In the genomic region with DNA sequence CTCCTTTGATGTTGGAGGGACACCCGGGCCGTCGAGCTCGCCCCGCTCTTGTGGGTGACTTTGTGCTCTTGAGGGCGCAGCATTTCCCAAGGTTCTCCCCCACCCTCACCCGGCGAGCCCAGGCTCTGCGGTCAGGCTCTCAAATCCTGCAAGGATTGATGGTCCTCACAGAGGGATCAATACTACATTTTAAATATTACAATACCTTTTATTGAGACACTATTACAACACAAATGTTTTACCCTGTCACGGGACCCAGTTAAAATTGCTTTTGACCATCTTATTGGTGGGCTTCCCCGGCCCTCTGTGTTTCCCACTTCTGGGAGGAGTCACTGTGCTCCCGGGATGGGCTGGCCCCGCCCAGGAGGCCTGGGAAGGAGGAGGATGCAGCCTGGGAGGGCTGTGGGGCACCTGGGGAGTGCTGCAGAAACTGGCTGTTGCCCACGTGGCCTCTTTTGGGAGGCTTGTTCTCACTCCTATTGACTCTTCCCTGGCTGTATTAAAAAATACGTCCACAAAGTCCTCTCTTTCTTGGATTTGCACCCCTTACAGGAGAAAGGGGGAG, we compare ENCODE assay signal across 8 cellular contexts.
DNase-seq lines count a peak whose midpoint lies in the region; ATAC-seq, FAIRE-seq and TF ChIP-seq lines count a peak whose summit lies in the region.

No MANE protein-coding gene starts in this region.

- CTCF ChIA-PET in WTC11 (lab: Charles Lee), result interaction anchor here (1.6 kb wide), 1 partner anchor 41 kb away, joined by 5 read pairs; no protein-coding TSS in a partner anchor

- 36% methylated on average over 15 of the region's 15 CpGs for WGBS in hepatocyte (ENCODE audit: low lambda C conversion rate, missing lambda C conversion rate)

- peak overlapping the region; percentile 83 for H3K4me2 ChIP-seq in hepatocyte

- no peak for TF ChIP-seq CTCF in WTC11 (IDR thresholded peaks at IDR 0.05)
- no peak for TF ChIP-seq CTCF in hepatocyte (IDR thresholded peaks at IDR 0.05; ENCODE audit: poor library complexity)

- peak overlapping the region; percentile 78 for H3K4me3 Mint-ChIP-seq in WTC11

- H3K9me3 ChIP-seq in hepatocyte (ENCODE audit: low read depth) (no peaks in the 10 kb centered on the region), skeletal muscle tissue (ENCODE audit: control insufficient read depth in 3 of 3, low read length in 3 of 3) (no peaks in the 10 kb centered on the region)

- peaks cover 47% of the 10 kb centered on the region for H3K4me1 Mint-ChIP-seq in WTC11

- H3K9ac ChIP-seq in skeletal muscle tissue (ENCODE audit: low read depth in 1 of 3, low read length in 3 of 3), result peak overlapping the region; percentile 39 to 80 (median 76)

- H3K4me3 ChIP-seq in hepatocyte, result peak overlapping the region; percentile 57
- peak overlapping the region; percentile 44 to 77 (median 74) for H3K4me3 ChIP-seq in skeletal muscle tissue (ENCODE audit: low read length in 3 of 3)

- POLR2A ChIA-PET in WTC11 (lab: Charles Lee), result interaction anchor here (1.3 kb wide), 1 partner anchor 87 kb away, joined by 3 read pairs; no protein-coding TSS in a partner anchor

- H3K36me3 Mint-ChIP-seq in WTC11, result peaks cover 3% of the 10 kb centered on the region; the same call in 1 of the 2 replicates

- FAIRE-seq in GM12892 (lab: Jason Lieb, UNC), result no peak

- H3K36me3 ChIP-seq in hepatocyte (replicated peaks; ENCODE audit: insufficient read depth, low read depth) (no peaks in the 10 kb centered on the region), skeletal muscle tissue (ENCODE audit: control insufficient read depth in 3 of 3, insufficient read depth in 3 of 3, low read length in 3 of 3) (no peaks in the 10 kb centered on the region)

- H3K27ac Mint-ChIP-seq in WTC11, result peak overlapping the region; percentile 98

- peak; percentile 88 for ATAC-seq in WTC11

- no peaks in the 10 kb centered on the region for H3K79me2 ChIP-seq in hepatocyte

- no peak for TF ChIP-seq POLR2A in GM12892 (IDR thresholded peaks at IDR 0.05; ENCODE audit: low read depth, low read length)

- peaks cover 16% of the 10 kb centered on the region for H3K27me3 Mint-ChIP-seq in WTC11 (ENCODE audit: low read depth)

- peak overlapping the region; percentile 76 for H3K27ac ChIP-seq in hepatocyte
- H3K27ac ChIP-seq in skeletal muscle tissue (ENCODE audit: low read depth, low read length), result peak overlapping the region; percentile 79

- H2AFZ ChIP-seq in hepatocyte, result peak overlapping the region; percentile 98

- peaks cover 5% of the 10 kb centered on the region for H3K4me1 ChIP-seq in hepatocyte (ENCODE audit: insufficient read depth)
- peaks cover 4 to 11% (median 6%) of the 10 kb centered on the region in 3 donors for H3K4me1 ChIP-seq in skeletal muscle tissue (ENCODE audit: control insufficient read depth in 3 of 3, insufficient read depth in 3 of 3, low read length in 3 of 3)

- H4K20me1 ChIP-seq in hepatocyte (ENCODE audit: insufficient read depth, poor library complexity, severe bottlenecking), result no peaks in the 10 kb centered on the region

- DNase-seq in GM12892 (ENCODE audit: insufficient read length) (peak; percentile 14), WTC11 (ENCODE audit: low spot score) (peak; percentile 78), hepatocyte (ENCODE audit: low spot score) (peak; percentile 54), NOMO-1 (lab: John Stamatoyannopoulos, UW; ENCODE audit: unreplicated experiment in 2 of 2) (no peak), OCI-M2 (lab: John Stamatoyannopoulos, UW; ENCODE audit: unreplicated experiment) (no peak), kidney tubule cell (ENCODE audit: low spot score) (no peak), NCI-H2107 treated with DMSO at 0.1 percent for 48 hours (lab: John Stamatoyannopoulos, UW; ENCODE audit: unreplicated experiment) (no peak)

- no peaks in the 10 kb centered on the region for H3K9me3 Mint-ChIP-seq in WTC11

- no peaks in the 10 kb centered on the region for H3K9me2 ChIP-seq in hepatocyte (replicated peaks; ENCODE audit: insufficient read depth)

- H3K27me3 ChIP-seq in hepatocyte, result peaks cover 11% of the 10 kb centered on the region
- peaks cover 0 to 4% (median 4%) of the 10 kb centered on the region in 3 donors for H3K27me3 ChIP-seq in skeletal muscle tissue (ENCODE audit: control insufficient read depth in 3 of 3, insufficient read depth in 3 of 3, low read length in 3 of 3)

TF ChIP-seq in WTC11, 78 proteins besides CTCF, POLR2A, EP300 and RAD21:
- TF ChIP-seq SP1 (CRISPR knock-in tag; conservative IDR thresholded peaks at IDR 0.05) (peak; percentile 51), ZNF263 (CRISPR knock-in tag; IDR thresholded peaks at IDR 0.05; ENCODE audit: low read depth) (peak; percentile 88; the same call in 1 of the 2 replicates)
- TF ChIP-seq, protein P1, sequence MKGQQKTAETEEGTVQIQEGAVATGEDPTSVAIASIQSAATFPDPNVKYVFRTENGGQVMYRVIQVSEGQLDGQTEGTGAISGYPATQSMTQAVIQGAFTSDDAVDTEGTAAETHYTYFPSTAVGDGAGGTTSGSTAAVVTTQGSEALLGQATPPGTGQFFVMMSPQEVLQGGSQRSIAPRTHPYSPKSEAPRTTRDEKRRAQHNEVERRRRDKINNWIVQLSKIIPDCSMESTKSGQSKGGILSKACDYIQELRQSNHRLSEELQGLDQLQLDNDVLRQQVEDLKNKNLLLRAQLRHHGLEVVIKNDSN (CRISPR knock-in tag; IDR thresholded peaks at IDR 0.05), result peak; percentile 75; the same call in 1 of the 2 replicates
- TF ChIP-seq, protein P2, sequence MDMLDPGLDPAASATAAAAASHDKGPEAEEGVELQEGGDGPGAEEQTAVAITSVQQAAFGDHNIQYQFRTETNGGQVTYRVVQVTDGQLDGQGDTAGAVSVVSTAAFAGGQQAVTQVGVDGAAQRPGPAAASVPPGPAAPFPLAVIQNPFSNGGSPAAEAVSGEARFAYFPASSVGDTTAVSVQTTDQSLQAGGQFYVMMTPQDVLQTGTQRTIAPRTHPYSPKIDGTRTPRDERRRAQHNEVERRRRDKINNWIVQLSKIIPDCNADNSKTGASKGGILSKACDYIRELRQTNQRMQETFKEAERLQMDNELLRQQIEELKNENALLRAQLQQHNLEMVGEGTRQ (CRISPR knock-in tag; IDR thresholded peaks at IDR 0.05), result peak; percentile 76
- TF ChIP-seq, protein P3, sequence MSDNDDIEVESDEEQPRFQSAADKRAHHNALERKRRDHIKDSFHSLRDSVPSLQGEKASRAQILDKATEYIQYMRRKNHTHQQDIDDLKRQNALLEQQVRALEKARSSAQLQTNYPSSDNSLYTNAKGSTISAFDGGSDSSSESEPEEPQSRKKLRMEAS (CRISPR knock-in tag; IDR thresholded peaks at IDR 0.05), result 0 out of 2 replicates have a peak, but pooled peaks have one; percentile 48
- TF ChIP-seq, protein P4, sequence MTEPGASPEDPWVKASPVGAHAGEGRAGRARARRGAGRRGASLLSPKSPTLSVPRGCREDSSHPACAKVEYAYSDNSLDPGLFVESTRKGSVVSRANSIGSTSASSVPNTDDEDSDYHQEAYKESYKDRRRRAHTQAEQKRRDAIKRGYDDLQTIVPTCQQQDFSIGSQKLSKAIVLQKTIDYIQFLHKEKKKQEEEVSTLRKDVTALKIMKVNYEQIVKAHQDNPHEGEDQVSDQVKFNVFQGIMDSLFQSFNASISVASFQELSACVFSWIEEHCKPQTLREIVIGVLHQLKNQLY (CRISPR knock-in tag; IDR thresholded peaks at IDR 0.05), result no peak
- TF ChIP-seq, protein P5, sequence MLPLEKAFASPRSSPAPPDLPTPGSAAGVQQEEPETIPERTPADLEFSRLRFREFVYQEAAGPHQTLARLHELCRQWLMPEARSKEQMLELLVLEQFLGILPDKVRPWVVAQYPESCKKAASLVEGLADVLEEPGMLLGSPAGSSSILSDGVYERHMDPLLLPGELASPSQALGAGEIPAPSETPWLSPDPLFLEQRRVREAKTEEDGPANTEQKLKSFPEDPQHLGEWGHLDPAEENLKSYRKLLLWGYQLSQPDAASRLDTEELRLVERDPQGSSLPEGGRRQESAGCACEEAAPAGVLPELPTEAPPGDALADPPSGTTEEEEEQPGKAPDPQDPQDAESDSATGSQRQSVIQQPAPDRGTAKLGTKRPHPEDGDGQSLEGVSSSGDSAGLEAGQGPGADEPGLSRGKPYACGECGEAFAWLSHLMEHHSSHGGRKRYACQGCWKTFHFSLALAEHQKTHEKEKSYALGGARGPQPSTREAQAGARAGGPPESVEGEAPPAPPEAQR (CRISPR knock-in tag; IDR thresholded peaks at IDR 0.05), result no peak
TF ChIP-seq in WTC11: peak in this region for 5.

Comparison
In these comparisons a context has a peak if more than half of its experiments do, and no peak if none do; other contexts are left out.
1. DNase-seq: peak in GM12892 (single experiment), WTC11 (single experiment) and hepatocyte (single experiment); none in NOMO-1 (0 of 2), OCI-M2 (single experiment), kidney tubule cell (single experiment) and NCI-H2107 treated with DMSO at 0.1 percent for 48 hours (single experiment).